Comparison of ENCODE assay signal across 12 cellular contexts in the genomic region with DNA sequence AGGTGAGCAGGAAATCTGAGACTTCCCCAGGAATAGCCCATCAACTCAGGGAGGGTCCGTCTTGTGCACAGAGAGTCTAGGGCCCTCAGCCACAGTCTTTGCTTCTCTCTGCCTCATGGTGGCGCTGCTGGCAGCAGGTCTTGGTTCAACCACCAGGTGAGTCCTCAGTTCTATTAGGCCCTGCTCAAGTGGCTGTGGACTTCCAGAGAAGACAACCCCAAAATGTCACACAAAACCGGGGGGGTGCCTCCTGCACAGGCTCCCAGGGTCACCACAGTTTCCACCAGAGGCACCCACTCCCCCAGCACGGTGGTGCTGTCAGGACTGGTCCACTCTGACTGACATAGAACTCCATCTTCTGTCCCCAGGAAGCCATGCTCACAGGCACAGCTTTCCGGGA. TPM values are rescaled to one million over a fixed set of nuclear protein-coding genes. Genes with fewer than 3 reads are reported as not detected.
DNase-seq lines count a peak whose midpoint lies in the region; ATAC-seq and TF ChIP-seq lines count a peak whose summit lies in the region.
"Had no signal": no experiment of that assay in that cellular context is flagged by ENCODE, and none has a peak within 500 bp of the region (broad histone marks: within the 10 kb centered on the region; RNA-seq: fewer than 3 reads in every experiment).

No MANE protein-coding gene starts in this region.

- no peaks in the 10 kb centered on the region for H3K9me3 ChIP-seq in SJCRH30 (replicated peaks)

- DNase-seq in G401 (ENCODE audit: low spot score) (peak; percentile 14), SJCRH30 (peak in 1 of 2 experiments; percentile 61), iPS-NIHi7 (ENCODE audit: extremely low spot score) (peak; percentile 87), NCI-H1417 (lab: John Stamatoyannopoulos, UW) (no peak), MV-4-11 (lab: John Stamatoyannopoulos, UW) (no peak), epidermal melanocyte (ENCODE audit: insufficient read length, low spot score) (no peak)
- DNase-seq: DMS79, NCI-H446 had no signal

- in situ Hi-C loops in G401 (cut with HindIII; ENCODE audit: low sequenced_read_pairs): no loop called here

- no peaks in the 10 kb centered on the region for H3K27me3 ChIP-seq in SJCRH30

- H3K4me3 ChIP-seq in SJCRH30: no peak overlapping the region
- H3K4me3 ChIP-seq: vagina had no signal

- H3K27ac ChIP-seq in 22Rv1 (no peak overlapping the region), SJCRH30 (peak overlapping the region; percentile 1; the same call in 1 of the 2 replicates)
- H3K27ac ChIP-seq: vagina had no signal

- no peak for ATAC-seq in HG03108 (IDR thresholded peaks at IDR 0.05; ENCODE audit: unreplicated experiment)

- peaks cover 30% of the 10 kb centered on the region for H3K36me3 ChIP-seq in SJCRH30
- H3K36me3 ChIP-seq: vagina had no signal

- peaks cover 23% of the 10 kb centered on the region for H3K4me1 ChIP-seq in SJCRH30
- H3K4me1 ChIP-seq: vagina had no signal

- peak; percentile 60 for TF ChIP-seq CTCF in 22Rv1 (IDR thresholded peaks at IDR 0.05)

RNA-seq across cellular contexts. Expression of a gene that starts 2.4 kb away (rescaled TPM):
- not detected in 2 replicates for total RNA-seq in G401 (2014; rRNA removed; shearing (Covaris generic))
- total RNA-seq in SJCRH30 (2014; rRNA removed; shearing (Covaris generic)): 25.2 and 36.6 TPM in 2 replicates
- total RNA-seq: dermis microvascular lymphatic vessel endothelial cell, vagina had no signal

RNA-seq across cellular contexts. Expression of a gene that starts 11.1 kb away (rescaled TPM):
- total RNA-seq in G401 (2014; rRNA removed; shearing (Covaris generic)): not detected in 2 replicates
- 91.0 and 92.4 TPM in 2 replicates for total RNA-seq in SJCRH30 (2014; rRNA removed; shearing (Covaris generic))
- total RNA-seq: dermis microvascular lymphatic vessel endothelial cell, vagina had no signal

RNA-seq across cellular contexts. Expression of a gene that starts 13.3 kb away (rescaled TPM):
- 5.2 and 7.4 TPM in 2 replicates for total RNA-seq in G401 (2014; rRNA removed; shearing (Covaris generic))
- 10.2 and 13.5 TPM in 2 replicates for total RNA-seq in SJCRH30 (2014; rRNA removed; shearing (Covaris generic))

RNA-seq across cellular contexts. Expression of a gene that starts 13.4 kb away (rescaled TPM):
- 117 and 140 TPM in 2 replicates for total RNA-seq in G401 (2014; rRNA removed; shearing (Covaris generic))
- total RNA-seq in SJCRH30 (2014; rRNA removed; shearing (Covaris generic)): 168 and 180 TPM in 2 replicates

RNA-seq across cellular contexts. Expression of a gene that starts 16.9 kb away (rescaled TPM):
- not detected in 2 replicates for total RNA-seq in G401 (2014; rRNA removed; shearing (Covaris generic))
- 0.38 and 0.48 TPM in 2 replicates for total RNA-seq in SJCRH30 (2014; rRNA removed; shearing (Covaris generic))
- total RNA-seq: dermis microvascular lymphatic vessel endothelial cell, vagina had no signal

Comparison
In these comparisons a context has a peak if more than half of its experiments do, and no peak if none do; other contexts are left out.
1. DNase-seq: peak in G401 (single experiment) and iPS-NIHi7 (single experiment); none in NCI-H1417 (0 of 3), MV-4-11 (single experiment) and epidermal melanocyte (single experiment).
2. RNA of a gene that starts 2.4 kb away (total RNA-seq): 25.2 to 36.6 TPM in SJCRH30; not detected in G401; every median in the first group is over 10 times any median in the second.
3. RNA of a gene that starts 11.1 kb away (total RNA-seq): 91.0 to 92.4 TPM in SJCRH30; not detected in G401; every median in the first group is over 10 times any median in the second.